In the genomic region with DNA sequence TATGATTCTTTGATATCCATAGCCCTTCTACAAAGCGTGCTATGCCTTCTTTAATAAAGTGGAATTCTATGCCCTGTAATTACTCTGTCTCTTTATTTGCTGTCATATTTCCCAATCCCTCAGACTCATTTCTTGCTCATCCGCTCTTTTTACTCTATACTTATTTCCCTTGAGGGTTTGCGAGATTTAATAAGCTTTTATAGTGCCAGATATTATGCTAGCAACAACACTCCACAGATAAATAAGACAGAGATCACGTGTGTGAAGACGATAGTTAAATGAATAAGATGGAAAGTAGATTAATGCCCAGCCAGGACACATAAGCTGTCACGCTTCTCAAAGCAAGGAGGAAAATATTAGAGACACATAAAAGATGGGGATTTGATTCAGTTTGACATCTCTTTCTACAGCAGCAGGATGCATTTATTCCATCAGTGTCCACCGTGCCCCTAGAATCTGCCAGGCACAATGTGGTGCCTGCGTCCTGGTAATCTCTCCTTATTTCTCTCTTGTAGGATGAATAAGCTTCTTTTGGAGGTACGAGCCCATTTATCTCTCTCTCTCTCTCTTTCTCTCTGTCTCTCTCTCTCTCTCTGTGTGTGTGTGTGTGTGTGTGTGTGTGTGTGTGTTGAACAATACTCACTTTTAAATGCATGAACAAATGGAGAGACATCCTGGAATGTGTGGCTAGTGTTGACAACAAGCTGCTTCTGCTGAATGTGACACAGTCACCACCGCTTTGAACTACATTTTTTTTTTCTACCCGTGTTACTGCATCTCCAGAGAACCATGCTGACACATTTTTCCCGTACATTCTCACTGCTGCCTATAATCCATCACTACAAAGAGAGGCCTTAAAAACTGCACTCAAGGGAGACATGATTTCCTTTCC, we compare ENCODE assay signal across 10 cellular contexts. TPM values are rescaled to one million over a fixed set of nuclear protein-coding genes. Genes with fewer than 3 reads are reported as not detected.
DNase-seq lines count a peak whose midpoint lies in the region; ATAC-seq and TF ChIP-seq lines count a peak whose summit lies in the region.
"Had no signal": no experiment of that assay in that cellular context is flagged by ENCODE, and none has a peak within 500 bp of the region (broad histone marks: within the 10 kb centered on the region; RNA-seq: fewer than 3 reads in every experiment).

No MANE protein-coding gene starts in this region.

- peaks cover 3% of the 10 kb centered on the region for H3K36me3 ChIP-seq in CD4-positive, CD25-positive, alpha-beta regulatory T cell (ENCODE audit: control insufficient read depth, insufficient read depth, low read length)
- no peaks in the 10 kb centered on the region for H3K36me3 ChIP-seq in Loucy (ENCODE audit: insufficient read depth, low read length)
- H3K36me3 ChIP-seq in neural progenitor cell: no peaks in the 10 kb centered on the region

- H3K79me2 ChIP-seq in Loucy (ENCODE audit: insufficient read depth, low read length) (peaks cover 18% of the 10 kb centered on the region), neural progenitor cell (ENCODE audit: low read depth) (no peaks in the 10 kb centered on the region)

- peaks cover 12% of the 10 kb centered on the region for H3K4me1 ChIP-seq in CD4-positive, CD25-positive, alpha-beta regulatory T cell (ENCODE audit: control insufficient read depth, insufficient read depth, low read length, poor library complexity, severe bottlenecking)
- peaks cover 74% of the 10 kb centered on the region for H3K4me1 ChIP-seq in Loucy (ENCODE audit: insufficient read depth, low read length, poor library complexity, severe bottlenecking)
- peaks cover 28% of the 10 kb centered on the region for H3K4me1 ChIP-seq in neural progenitor cell

- H3K27ac ChIP-seq in CD4-positive, CD25-positive, alpha-beta regulatory T cell (ENCODE audit: insufficient read depth, low read length, poor library complexity, severe bottlenecking): no peak overlapping the region
- H3K27ac ChIP-seq in neural progenitor cell: peak overlapping the region; percentile 36

- H3K27me3 Mint-ChIP-seq in CD4-positive, CD25-positive, alpha-beta regulatory T cell: no peaks in the 10 kb centered on the region
- H3K27me3 Mint-ChIP-seq in neural progenitor cell (ENCODE audit: insufficient read depth, low read depth): peaks cover 10% of the 10 kb centered on the region

- H2AFZ ChIP-seq in Loucy (ENCODE audit: low read length): peak overlapping the region; percentile 7
- H2AFZ ChIP-seq in neural progenitor cell (replicated peaks): peak overlapping the region; percentile 9

- TF ChIP-seq CTCF in Loucy (conservative IDR thresholded peaks at IDR 0.05; ENCODE audit: low read length) (no peak), neural progenitor cell (IDR thresholded peaks at IDR 0.05) (no peak)

- peaks cover 30% of the 10 kb centered on the region for H3K36me3 Mint-ChIP-seq in CD4-positive, CD25-positive, alpha-beta regulatory T cell
- no peaks in the 10 kb centered on the region for H3K36me3 Mint-ChIP-seq in neural progenitor cell

- H3K9me3 ChIP-seq in CD4-positive, CD25-positive, alpha-beta regulatory T cell (ENCODE audit: control insufficient read depth in 2 of 2, low read length in 2 of 2): no peaks in the 10 kb centered on the region
- H3K9me3 ChIP-seq in Loucy (ENCODE audit: insufficient read depth, low read depth, low read length) (no peaks in the 10 kb centered on the region), neural progenitor cell (ENCODE audit: low read depth) (no peaks in the 10 kb centered on the region)

- H3K9me3 Mint-ChIP-seq in CD4-positive, CD25-positive, alpha-beta regulatory T cell: peaks cover 0 to 3% (median 0%) of the 10 kb centered on the region in 7 donors
- no peaks in the 10 kb centered on the region for H3K9me3 Mint-ChIP-seq in neural progenitor cell

- H3K27ac Mint-ChIP-seq in CD4-positive, CD25-positive, alpha-beta regulatory T cell: peak overlapping the region in 2 of 3 donors; percentile 10 to 58
- H3K27ac Mint-ChIP-seq in neural progenitor cell: peak overlapping the region; percentile 61

- H3K9ac ChIP-seq in Loucy (ENCODE audit: low read depth, low read length, poor library complexity, severe bottlenecking) (peak overlapping the region; percentile 57), neural progenitor cell (no peak overlapping the region)

- no peaks in the 10 kb centered on the region for H3K27me3 ChIP-seq in CD4-positive, CD25-positive, alpha-beta regulatory T cell (ENCODE audit: control insufficient read depth, insufficient read depth, low read length)
- H3K27me3 ChIP-seq in Loucy (ENCODE audit: insufficient read depth, low read length, poor library complexity, severe bottlenecking) (no peaks in the 10 kb centered on the region), neural progenitor cell (no peaks in the 10 kb centered on the region)

- no peak for ATAC-seq in CD4-positive, CD25-positive, alpha-beta regulatory T cell (ENCODE audit: low read depth in 2 of 2)
- ATAC-seq in HG03108 (IDR thresholded peaks at IDR 0.05; ENCODE audit: unreplicated experiment): no peak
- no peak for ATAC-seq in GM21528 (IDR thresholded peaks at IDR 0.05; ENCODE audit: low FRiP score, unreplicated experiment)
- ATAC-seq in HG03039 (IDR thresholded peaks at IDR 0.05; ENCODE audit: unreplicated experiment): no peak

- DNase-seq in CD4-positive, CD25-positive, alpha-beta regulatory T cell: no peak
- peak; percentile 71 for DNase-seq in cerebellar cortex (ENCODE audit: low spot score)
- peak; percentile 16 for DNase-seq in neural progenitor cell (ENCODE audit: low spot score)
- no peak for DNase-seq in NCI-H345 treated with DMSO at 0.1 percent for 48 hours (lab: John Stamatoyannopoulos, UW; ENCODE audit: unreplicated experiment)
- DNase-seq: effector CD8-positive, alpha-beta T cell; SW 1271 had no signal

- H3K4me2 ChIP-seq in Loucy (ENCODE audit: low read depth, low read length, poor library complexity, severe bottlenecking) (peak overlapping the region; percentile 74), neural progenitor cell (peak overlapping the region; percentile 34)

- no peak overlapping the region for H3K4me3 Mint-ChIP-seq in CD4-positive, CD25-positive, alpha-beta regulatory T cell
- H3K4me3 Mint-ChIP-seq in neural progenitor cell: peak overlapping the region; percentile 0

- H4K20me1 ChIP-seq in Loucy (ENCODE audit: insufficient read depth, low read length, poor library complexity, severe bottlenecking) (no peaks in the 10 kb centered on the region), neural progenitor cell (ENCODE audit: low read depth) (no peaks in the 10 kb centered on the region)

- no peak overlapping the region for H3K4me3 ChIP-seq in CD4-positive, CD25-positive, alpha-beta regulatory T cell (ENCODE audit: low read depth, low read length)
- peak overlapping the region; percentile 64 for H3K4me3 ChIP-seq in Loucy (ENCODE audit: low read length, poor library complexity, severe bottlenecking)
- H3K4me3 ChIP-seq in neural progenitor cell: no peak overlapping the region

- H3K9me2 ChIP-seq in Loucy (replicated peaks; ENCODE audit: low read depth, low read length): no peaks in the 10 kb centered on the region

- H3K4me1 Mint-ChIP-seq in CD4-positive, CD25-positive, alpha-beta regulatory T cell: peaks cover 24 to 52% (median 38%) of the 10 kb centered on the region in 4 donors
- H3K4me1 Mint-ChIP-seq in neural progenitor cell: peaks cover 27% of the 10 kb centered on the region

- peaks cover 5% of the 10 kb centered on the region; the same call in 1 of the 2 replicates for H3F3A ChIP-seq in Loucy (ENCODE audit: low read depth)
- peaks cover 21% of the 10 kb centered on the region for H3F3A ChIP-seq in neural progenitor cell (ENCODE audit: low read depth)

RNA-seq across cellular contexts. Expression of gene TMEM156, which starts 48.2 kb away (rescaled TPM):
- 14.2 TPM for total RNA-seq in CD4-positive, CD25-positive, alpha-beta regulatory T cell
- 10 to 100 TPM in 3 of 4 donors, 1 to 10 TPM in 1; 8.4 to 24.3 (median 22.8) TPM for polyA plus RNA-seq in CD4-positive, CD25-positive, alpha-beta regulatory T cell
- not detected in 2 replicates for total RNA-seq in neural progenitor cell (ENCODE audit: low replicate concordance)

Comparison
In these comparisons a context has a peak if more than half of its experiments do, and no peak if none do; other contexts are left out.
1. DNase-seq: peak in cerebellar cortex (single experiment) and neural progenitor cell (single experiment); none in CD4-positive, CD25-positive, alpha-beta regulatory T cell (0 of 3) and NCI-H345 treated with DMSO at 0.1 percent for 48 hours (single experiment).
2. RNA of gene TMEM156, which starts 48.2 kb away (total RNA-seq): 14.2 TPM in CD4-positive, CD25-positive, alpha-beta regulatory T cell (single experiment); not detected in neural progenitor cell; every median in the first group is over 10 times any median in the second.